20 cellular contexts compared by ENCODE assay signal in genomic region chr20:61191096-61191495, GRCh38.
"Had no signal": no experiment of that assay in that cellular context is flagged by ENCODE, and none has a peak within 500 bp of the region (broad histone marks: within the 10 kb centered on the region; RNA-seq: fewer than 3 reads in every experiment).

No MANE protein-coding gene starts in this region.

- H3K4me1 Mint-ChIP-seq: naive thymus-derived CD8-positive, alpha-beta T cell; stimulated activated effector memory CD8-positive, alpha-beta T cell treated with anti-CD3 and anti-CD28 coated beads, Interleukin-12 subunit alpha, Interleukin-12 subunit beta, amount 100 ng/mL, for 72 hours had no signal

- DNase-seq: dorsolateral prefrontal cortex; effector CD4-positive, alpha-beta T cell; left cardiac atrium; left lung; mesendoderm; midbrain; naive thymus-derived CD8-positive, alpha-beta T cell; nephron progenitor cell; nucleus accumbens; sigmoid colon; stimulated activated CD4-positive, alpha-beta T cell treated with anti-CD3 and anti-CD28 coated beads, Interleukin-2, amount 100 ng/mL, for 24 hours; stimulated activated CD4-positive, alpha-beta T cell treated with anti-CD3 and anti-CD28 coated beads, Interleukin-4, amount 100 ng/mL, for 24 hours; stimulated activated naive CD4-positive, alpha-beta T cell treated with Interleukin-2 at 50 U/mL for 16 hours; stomach; thyroid gland; trophoblast cell had no signal

- H3K4me1 ChIP-seq: left lung, prostate gland, right atrium auricular region, sigmoid colon, stomach, thyroid gland had no signal

- H3K27ac ChIP-seq: dorsolateral prefrontal cortex, left lung, prostate gland, right atrium auricular region, sigmoid colon, stomach, thyroid gland had no signal

- H3K4me3 Mint-ChIP-seq: naive thymus-derived CD8-positive, alpha-beta T cell; nephron progenitor cell; stimulated activated effector memory CD8-positive, alpha-beta T cell treated with anti-CD3 and anti-CD28 coated beads, Interleukin-12 subunit alpha, Interleukin-12 subunit beta, amount 100 ng/mL, for 72 hours had no signal

- ATAC-seq: left cardiac atrium; left lung; naive thymus-derived CD8-positive, alpha-beta T cell; stimulated activated effector memory CD8-positive, alpha-beta T cell treated with anti-CD3 and anti-CD28 coated beads, Interleukin-12 subunit alpha, Interleukin-12 subunit beta, amount 100 ng/mL, for 72 hours had no signal

- H3K36me3 ChIP-seq: left lung, prostate gland, right atrium auricular region, sigmoid colon, stomach, thyroid gland had no signal

- H3K27ac Mint-ChIP-seq: naive thymus-derived CD8-positive, alpha-beta T cell; nephron progenitor cell; stimulated activated effector memory CD8-positive, alpha-beta T cell treated with anti-CD3 and anti-CD28 coated beads, Interleukin-12 subunit alpha, Interleukin-12 subunit beta, amount 100 ng/mL, for 72 hours had no signal

- H3K36me3 Mint-ChIP-seq: naive thymus-derived CD8-positive, alpha-beta T cell; stimulated activated effector memory CD8-positive, alpha-beta T cell treated with anti-CD3 and anti-CD28 coated beads, Interleukin-12 subunit alpha, Interleukin-12 subunit beta, amount 100 ng/mL, for 72 hours had no signal

- FAIRE-seq: islet of Langerhans had no signal

- H3K4me3 ChIP-seq: dorsolateral prefrontal cortex, left lung, prostate gland, right atrium auricular region, sigmoid colon, stomach, thyroid gland had no signal

- H3K9me3 Mint-ChIP-seq: nephron progenitor cell; stimulated activated effector memory CD8-positive, alpha-beta T cell treated with anti-CD3 and anti-CD28 coated beads, Interleukin-12 subunit alpha, Interleukin-12 subunit beta, amount 100 ng/mL, for 72 hours had no signal

- H3K27me3 ChIP-seq: thyroid gland had no signal

- H3K9me3 ChIP-seq: left lung, prostate gland, sigmoid colon, thyroid gland had no signal
